ENCODE assay signal across 15 cellular contexts in genomic region chr5:17019324-17019723, GRCh38.
"Had no signal": no experiment of that assay in that cellular context is flagged by ENCODE, and none has a peak within 500 bp of the region (broad histone marks: within the 10 kb centered on the region; RNA-seq: fewer than 3 reads in every experiment).

No MANE protein-coding gene starts in this region.

- DNase-seq: activated CD4-positive, alpha-beta T cell treated with anti-CD3 and anti-CD28 coated beads, Interleukin-2, amount 50 U/mL, for 48 hours; activated CD4-positive, CD25-positive, alpha-beta regulatory T cell treated with anti-CD3 and anti-CD28 coated beads, Interleukin-2, amount 50 U/mL, for 72 hours; activated gamma-delta T cell treated with Interleukin-2 at 50 U/mL for 16 hours; activated naive CD8-positive, alpha-beta T cell treated with anti-CD3 and anti-CD28 coated beads for 36 hours; activated T-cell treated with anti-CD3 and anti-CD28 coated beads, Interleukin-2, amount 50 U/mL, for 4 hours; colonic mucosa; effector CD4-positive, alpha-beta T cell; ovary; stimulated activated CD4-positive, alpha-beta T cell treated with anti-CD3 and anti-CD28 coated beads, Interleukin-4, amount 100 ng/mL, for 1 hour; stimulated activated CD8-positive, alpha-beta memory T cell treated with anti-CD3 and anti-CD28 coated beads, Interleukin-4, amount 100 ng/mL, for 48 hours; stimulated activated naive CD8-positive, alpha-beta T cell treated with anti-CD3 and anti-CD28 coated beads, Interleukin-15, Interleukin-2, amounts not matched to agents 100 U/mL and 50 U/mL, for 24 hours had no signal

- H3K27me3 ChIP-seq: colonic mucosa, foreskin keratinocyte, ovary had no signal

- H3K4me3 ChIP-seq: colonic mucosa, ovary had no signal

- ATAC-seq: activated T-cell treated with anti-CD3 and anti-CD28 coated beads, Interleukin-2, amount 50 U/mL, for 4 hours; left lobe of liver; stimulated activated naive CD8-positive, alpha-beta T cell treated with anti-CD3 and anti-CD28 coated beads, Interleukin-15, Interleukin-2, amounts not matched to agents 100 U/mL and 50 U/mL, for 24 hours had no signal

- H3K36me3 ChIP-seq: colonic mucosa, ovary had no signal

- H3K27me3 Mint-ChIP-seq: activated naive CD8-positive, alpha-beta T cell treated with anti-CD3 and anti-CD28 coated beads for 36 hours; memory B cell had no signal

- H3K4me1 ChIP-seq: colonic mucosa had no signal

- H3K4me3 Mint-ChIP-seq: activated naive CD8-positive, alpha-beta T cell treated with anti-CD3 and anti-CD28 coated beads for 36 hours; activated T-cell treated with anti-CD3 and anti-CD28 coated beads, Interleukin-2, amount 50 U/mL, for 4 hours; memory B cell; T-helper 2 cell treated with Interferon-gamma antibody and Interleukin-4, amounts not matched to agents 5 μg/mL and 100 μg/mL, for 36 hours had no signal

- H3K4me1 Mint-ChIP-seq: activated naive CD8-positive, alpha-beta T cell treated with anti-CD3 and anti-CD28 coated beads for 36 hours had no signal

- H3K9me3 ChIP-seq: colonic mucosa, ovary had no signal

- H3K9me3 Mint-ChIP-seq: activated naive CD8-positive, alpha-beta T cell treated with anti-CD3 and anti-CD28 coated beads for 36 hours; activated T-cell treated with anti-CD3 and anti-CD28 coated beads, Interleukin-2, amount 50 U/mL, for 4 hours; memory B cell; T-helper 2 cell treated with Interferon-gamma antibody and Interleukin-4, amounts not matched to agents 5 μg/mL and 100 μg/mL, for 36 hours had no signal

- H3K36me3 Mint-ChIP-seq: activated naive CD8-positive, alpha-beta T cell treated with anti-CD3 and anti-CD28 coated beads for 36 hours; memory B cell had no signal

- H3K27ac ChIP-seq: colonic mucosa, foreskin keratinocyte, ovary had no signal

- H3K27ac Mint-ChIP-seq: activated naive CD8-positive, alpha-beta T cell treated with anti-CD3 and anti-CD28 coated beads for 36 hours; memory B cell; T-helper 2 cell treated with Interferon-gamma antibody and Interleukin-4, amounts not matched to agents 5 μg/mL and 100 μg/mL, for 36 hours had no signal
